ENCODE assay signal across 8 cellular contexts in genomic region chr2:206442516-206442853, GRCh38. TPM values are rescaled to one million over a fixed set of nuclear protein-coding genes. Genes with fewer than 3 reads are reported as not detected.
DNase-seq lines count a peak whose midpoint lies in the region; ATAC-seq, FAIRE-seq and TF ChIP-seq lines count a peak whose summit lies in the region.

No MANE protein-coding gene starts in this region.

- POLR2A ChIA-PET in AG04450 (lab: Yijun Ruan, JAX): no interaction called here
- POLR2A ChIA-PET in naive thymus-derived CD4-positive, alpha-beta T cell (lab: Charles Lee): no interaction called here

- H4K8ac ChIP-seq in H9 (replicated peaks; ENCODE audit: insufficient read length, low read depth, low read length): no peak overlapping the region

- ATAC-seq in naive thymus-derived CD4-positive, alpha-beta T cell: no peak
- ATAC-seq in GM19328 (IDR thresholded peaks at IDR 0.05; ENCODE audit: unreplicated experiment) (no peak), HG02759 (IDR thresholded peaks at IDR 0.05; ENCODE audit: unreplicated experiment) (no peak)

- no peaks in the 10 kb centered on the region for H4K20me1 ChIP-seq in H9 (ENCODE audit: control insufficient read depth, insufficient read depth, insufficient read length)

- no peak overlapping the region for H3K9ac ChIP-seq in H9 (ENCODE audit: extremely low read depth, insufficient read length, low read length)
- no peak overlapping the region for H3K9ac ChIP-seq in kidney (ENCODE audit: low read length in 2 of 2)

- intact Hi-C loops in ascending aorta (cut with DNase I) (no loop called here), kidney (cut with DNase I) (no loop called here)
- intact Hi-C loops in naive thymus-derived CD4-positive, alpha-beta T cell (cut with micrococcal nuclease): no loop called here

- peaks cover 2% of the 10 kb centered on the region; the same call in 1 of the 2 replicates for H3K79me2 ChIP-seq in H9 (ENCODE audit: insufficient read depth, low read length)

- H3K27me3 Mint-ChIP-seq in H9 (ENCODE audit: low read depth): peaks cover 44% of the 10 kb centered on the region
- H3K27me3 Mint-ChIP-seq in naive thymus-derived CD4-positive, alpha-beta T cell: peaks cover 67 to 77% (median 74%) of the 10 kb centered on the region in 5 donors

- H2AK5ac ChIP-seq in H9 (ENCODE audit: insufficient read length, low read length): no peak overlapping the region

- peak overlapping the region; percentile 72 for H3K4me2 ChIP-seq in H9 (ENCODE audit: insufficient read depth, insufficient read length, low read length)

- H3K27me3 ChIP-seq in AG04450 (ENCODE audit: control insufficient read depth, insufficient read depth, low read length) (peaks cover 24% of the 10 kb centered on the region), H9 (ENCODE audit: insufficient read depth, low read length) (no peaks in the 10 kb centered on the region; the same call in 1 of the 2 replicates), ascending aorta (no peaks in the 10 kb centered on the region)
- H3K27me3 ChIP-seq in naive thymus-derived CD4-positive, alpha-beta T cell (ENCODE audit: control insufficient read depth in 2 of 2, insufficient read depth in 2 of 2, low read length in 2 of 2): peaks cover 8 to 9% of the 10 kb centered on the region in 2 donors

- H2BK5ac ChIP-seq in H9 (ENCODE audit: insufficient read length, low read length): no peak overlapping the region

- peak overlapping the region; percentile 75 to 91 for H3K4me3 Mint-ChIP-seq in H9
- peak overlapping the region; percentile 51 to 83 (median 75) for H3K4me3 Mint-ChIP-seq in naive thymus-derived CD4-positive, alpha-beta T cell

- no peaks in the 10 kb centered on the region for H3K79me1 ChIP-seq in H9 (ENCODE audit: insufficient read depth, low read depth, low read length, poor library complexity, severe bottlenecking)

- no peak overlapping the region for H3T11ph ChIP-seq in H9 (ENCODE audit: low read length)

- H3K9me3 Mint-ChIP-seq in H9: no peaks in the 10 kb centered on the region
- H3K9me3 Mint-ChIP-seq in naive thymus-derived CD4-positive, alpha-beta T cell: no peaks in the 10 kb centered on the region

- H2AFZ ChIP-seq in H9 (ENCODE audit: low read length): no peak overlapping the region

- no peak overlapping the region for H3K18ac ChIP-seq in H9 (ENCODE audit: insufficient read length, low read depth, low read length)

- H3K23ac ChIP-seq in H9 (ENCODE audit: insufficient read length, low read depth, low read length): no peak overlapping the region

- H3K27ac ChIP-seq in AG04450 (ENCODE audit: low read depth, low read length) (no peak overlapping the region), H9 (ENCODE audit: insufficient read length, low read depth, low read length) (no peak overlapping the region), ascending aorta (no peak overlapping the region), kidney (ENCODE audit: low read depth in 2 of 2, low read length in 2 of 2) (no peak overlapping the region)
- no peak overlapping the region for H3K27ac ChIP-seq in naive thymus-derived CD4-positive, alpha-beta T cell (ENCODE audit: low read depth, low read length)

- H3K23me2 ChIP-seq in H9 (ENCODE audit: insufficient read length, low read depth, low read length, poor library complexity, severe bottlenecking): peaks cover 12% of the 10 kb centered on the region

- no peak overlapping the region for H4K5ac ChIP-seq in H9 (ENCODE audit: insufficient read length, low read depth, low read length)

- no peak overlapping the region for H2BK12ac ChIP-seq in H9 (ENCODE audit: insufficient read length, low read depth, low read length)

- H3K4me1 ChIP-seq in H9 (ENCODE audit: insufficient read depth, low read length) (peaks cover 2% of the 10 kb centered on the region; the same call in 1 of the 2 replicates), ascending aorta (peaks cover 0 to 6% of the 10 kb centered on the region in 2 donors), kidney (ENCODE audit: control insufficient read depth in 1 of 2, insufficient read depth in 1 of 2, low read depth in 1 of 2, low read length in 2 of 2) (peaks cover 0 to 10% of the 10 kb centered on the region in 2 donors)
- peaks cover 4 to 8% of the 10 kb centered on the region in 2 donors for H3K4me1 ChIP-seq in naive thymus-derived CD4-positive, alpha-beta T cell (ENCODE audit: control insufficient read depth in 2 of 2, insufficient read depth in 2 of 2, low read length in 2 of 2)

- DNase-seq in AG04450 (ENCODE audit: low read depth, low spot score) (no peak), H9 (no peak), ascending aorta (ENCODE audit: low spot score in 2 of 2) (no peak), kidney (no peak), COR-L47 (lab: John Stamatoyannopoulos, UW) (no peak)
- no peak for DNase-seq in naive thymus-derived CD4-positive, alpha-beta T cell

- H4K91ac ChIP-seq in H9 (ENCODE audit: insufficient read length, low read depth, low read length): no peak overlapping the region

- H3K14ac ChIP-seq in H9 (ENCODE audit: insufficient read depth, low read length): no peak overlapping the region

- WGBS in H9 (ENCODE audit: extremely low coverage, insufficient read length, low lambda C conversion rate): no CpG with 5 or more reads among the region's 10 CpGs

- peak overlapping the region; percentile 62 for H3K4me3 ChIP-seq in AG04450 (ENCODE audit: low read depth, low read length)
- peak overlapping the region; percentile 64 to 80 for H3K4me3 ChIP-seq in ascending aorta
- H3K4me3 ChIP-seq in naive thymus-derived CD4-positive, alpha-beta T cell (ENCODE audit: low read length): no peak overlapping the region
- H3K4me3 ChIP-seq in kidney (ENCODE audit: low read length in 2 of 2): no peak overlapping the region

- H2BK20ac ChIP-seq in H9 (ENCODE audit: low read depth, low read length, poor library complexity, severe bottlenecking): no peak overlapping the region

- CTCF ChIA-PET in AG04450 (lab: Charles Lee): no interaction called here
- CTCF ChIA-PET in naive thymus-derived CD4-positive, alpha-beta T cell (lab: Charles Lee): no interaction called here

- peaks cover 38 to 51% of the 10 kb centered on the region in 2 experiments for H3K4me1 Mint-ChIP-seq in H9
- peaks cover 5 to 21% (median 15%) of the 10 kb centered on the region in 7 donors for H3K4me1 Mint-ChIP-seq in naive thymus-derived CD4-positive, alpha-beta T cell

- no peak for FAIRE-seq in kidney (lab: Jason Lieb, UNC)

- no peak overlapping the region for H2BK120ac ChIP-seq in H9 (ENCODE audit: low read depth, low read length, poor library complexity, severe bottlenecking)

- no peaks in the 10 kb centered on the region for H3K36me3 ChIP-seq in ascending aorta
- no peaks in the 10 kb centered on the region for H3K36me3 ChIP-seq in naive thymus-derived CD4-positive, alpha-beta T cell (ENCODE audit: control insufficient read depth in 2 of 3, insufficient read depth in 3 of 3, low read length in 3 of 3)
- H3K36me3 ChIP-seq in kidney (ENCODE audit: control insufficient read depth in 1 of 2, insufficient read depth in 2 of 2, low read length in 2 of 2): no peaks in the 10 kb centered on the region

- peak overlapping the region in 1 of 3 experiments; percentile 20; a peak in 1 of 7 replicates for H3K27ac Mint-ChIP-seq in H9
- H3K27ac Mint-ChIP-seq in naive thymus-derived CD4-positive, alpha-beta T cell: peak overlapping the region in 1 of 9 donors; percentile 74

- no peaks in the 10 kb centered on the region for H3K9me3 ChIP-seq in AG04450 (ENCODE audit: control insufficient read depth, insufficient read depth, low read length)
- H3K9me3 ChIP-seq in H9 (ENCODE audit: control insufficient read depth, low read depth, low read length): no peaks in the 10 kb centered on the region
- H3K9me3 ChIP-seq in ascending aorta: no peaks in the 10 kb centered on the region
- H3K9me3 ChIP-seq in naive thymus-derived CD4-positive, alpha-beta T cell (ENCODE audit: control insufficient read depth in 2 of 3, low read length in 3 of 3): no peaks in the 10 kb centered on the region
- no peaks in the 10 kb centered on the region for H3K9me3 ChIP-seq in kidney (ENCODE audit: control insufficient read depth in 1 of 2, low read length in 2 of 2)

- no peak overlapping the region for H3K56ac ChIP-seq in H9 (ENCODE audit: insufficient read length, low read depth, low read length)

- H3K4ac ChIP-seq in H9 (ENCODE audit: low read depth, low read length): no peak overlapping the region

- no peak overlapping the region for H2BK15ac ChIP-seq in H9 (ENCODE audit: low read depth, low read length)

- TF ChIP-seq CTCF in AG04450 (IDR thresholded peaks at IDR 0.05; ENCODE audit: low read depth, low read length): no peak
- no peak for TF ChIP-seq CTCF in H9 (conservative IDR thresholded peaks at IDR 0.05)
- no peak for TF ChIP-seq CTCF in ascending aorta (IDR thresholded peaks at IDR 0.05)
- TF ChIP-seq CTCF in kidney (IDR thresholded peaks at IDR 0.05; ENCODE audit: borderline replicate concordance, extremely low read depth, insufficient read depth): no peak

- H3K36me3 Mint-ChIP-seq in H9 (ENCODE audit: insufficient read depth in 1 of 3, low read depth in 3 of 3): peaks cover 0 to 7% (median 0%) of the 10 kb centered on the region in 3 experiments; a peak in 2 of 7 replicates
- peaks cover 0 to 3% (median 0%) of the 10 kb centered on the region in 5 donors for H3K36me3 Mint-ChIP-seq in naive thymus-derived CD4-positive, alpha-beta T cell

RNA-seq across cellular contexts. Expression of gene ADAM23, which starts 0.8 kb away (rescaled TPM):
- polyA plus RNA-seq in AG04450 (2011; rRNA removed): 6.6 and 7.1 TPM in 2 replicates
- polyA minus RNA-seq in AG04450 (2011; rRNA and poly(A)+ RNA removed): 6.2 and 7.3 TPM in 2 replicates
- total RNA-seq in H9 (2021): 21.4 and 24.2 TPM in 2 replicates
- 2.3 TPM for total RNA-seq in ascending aorta
- 1 to 10 TPM in 3 of 5 experiments, under 1 TPM in 2; 0.22 to 5.6 (median 2.5) TPM for total RNA-seq in naive thymus-derived CD4-positive, alpha-beta T cell
- polyA plus RNA-seq in naive thymus-derived CD4-positive, alpha-beta T cell: 1 to 10 TPM in 1 of 2 donors, under 1 TPM in 1; 0.67 to 1.2 TPM
- total RNA-seq in kidney: 1.0 TPM
- polyA plus RNA-seq in kidney (ENCODE audit: insufficient read depth, low read depth, low replicate concordance): 2.5 TPM

Comparison
In these comparisons a context has a peak if more than half of its experiments do, and no peak if none do; other contexts are left out.
1. H3K4me3 ChIP-seq: peak in AG04450 (single experiment) and ascending aorta (2 of 2); none in naive thymus-derived CD4-positive, alpha-beta T cell (single experiment) and kidney (0 of 2).